Comparison of ENCODE assay signal across 15 cellular contexts in genomic region chr2:141942006-141942789, GRCh38.
DNase-seq lines count a peak whose midpoint lies in the region; ATAC-seq, FAIRE-seq and TF ChIP-seq lines count a peak whose summit lies in the region.
"Had no signal": no experiment of that assay in that cellular context is flagged by ENCODE, and none has a peak within 500 bp of the region (broad histone marks: within the 10 kb centered on the region; RNA-seq: fewer than 3 reads in every experiment).

No MANE protein-coding gene starts in this region.

- no peaks in the 10 kb centered on the region for H3K79me2 ChIP-seq in MM.1S (ENCODE audit: low read length)

- no peaks in the 10 kb centered on the region for H3K27me3 ChIP-seq in MM.1S (replicated peaks; ENCODE audit: insufficient read depth, low read length)

- H3K4me3 Mint-ChIP-seq in chondrocyte (ENCODE audit: unreplicated experiment), result no peak overlapping the region
- H3K4me3 Mint-ChIP-seq: activated T-cell treated with anti-CD3 and anti-CD28 coated beads, Interleukin-2, amount 50 U/mL, for 4 hours; CD4-positive, CD25-positive, alpha-beta regulatory T cell had no signal

- no peak overlapping the region for H3K4me2 ChIP-seq in MM.1S (ENCODE audit: low read depth, low read length)

- H3K4me1 ChIP-seq in MM.1S (ENCODE audit: low read length), result no peaks in the 10 kb centered on the region

- H3K36me3 ChIP-seq in MM.1S (replicated peaks; ENCODE audit: insufficient read depth, low read length), result no peaks in the 10 kb centered on the region

- ATAC-seq in GM19463 (IDR thresholded peaks at IDR 0.05; ENCODE audit: unreplicated experiment), result no peak
- no peak for ATAC-seq in GM19455 (IDR thresholded peaks at IDR 0.05; ENCODE audit: unreplicated experiment)
- ATAC-seq: activated T-cell treated with anti-CD3 and anti-CD28 coated beads, Interleukin-2, amount 50 U/mL, for 4 hours had no signal

- H3K9ac ChIP-seq in MM.1S (ENCODE audit: low read length), result no peak overlapping the region

- H3K9me3 ChIP-seq in MM.1S (replicated peaks; ENCODE audit: insufficient read depth, low read length), result no peaks in the 10 kb centered on the region

- no peaks in the 10 kb centered on the region for H4K20me1 ChIP-seq in MM.1S (ENCODE audit: insufficient read depth, low read length)

- H3K27ac Mint-ChIP-seq in chondrocyte (ENCODE audit: unreplicated experiment), result no peak overlapping the region
- H3K27ac Mint-ChIP-seq: CD4-positive, CD25-positive, alpha-beta regulatory T cell had no signal

- no peak overlapping the region for H2AFZ ChIP-seq in MM.1S (ENCODE audit: low read length)

- DNase-seq in D721Med (ENCODE audit: insufficient read length, low spot score) (no peak), MM.1S (no peak), chondrocyte (ENCODE audit: low spot score) (no peak), midbrain (lab: John Stamatoyannopoulos, UW) (peak; percentile 14), SHP77 treated with DMSO at 0.1 percent for 48 hours (lab: John Stamatoyannopoulos, UW) (no peak), HUDEP-2 (lab: John Stamatoyannopoulos, UW; ENCODE audit: unreplicated experiment in 76 of 76) (no peak)
- DNase-seq: activated T-cell treated with anti-CD3 and anti-CD28 coated beads, Interleukin-2, amount 50 U/mL, for 4 hours; amygdala; CD4-positive, CD25-positive, alpha-beta regulatory T cell; NCI-H1436; NCI-H526 treated with DMSO at 0.1 percent for 48 hours; stimulated activated CD4-positive, alpha-beta T cell treated with anti-CD3 and anti-CD28 coated beads, Interleukin-4, amount 100 ng/mL, for 1 hour had no signal

- H3K4me1 Mint-ChIP-seq in chondrocyte (ENCODE audit: low read depth), result no peaks in the 10 kb centered on the region
- H3K4me1 Mint-ChIP-seq: CD4-positive, CD25-positive, alpha-beta regulatory T cell had no signal

- no peak overlapping the region for H3K27ac ChIP-seq in MM.1S (ENCODE audit: low read length)

- H3K4me3 ChIP-seq in MM.1S (ENCODE audit: low read length), result no peak overlapping the region

- H3K9me2 ChIP-seq in MM.1S (replicated peaks; ENCODE audit: insufficient read depth, low read length), result no peaks in the 10 kb centered on the region

- TF ChIP-seq CTCF in D721Med (IDR thresholded peaks at IDR 0.05; ENCODE audit: insufficient read depth, missing control alignments), result peak; percentile 37
- TF ChIP-seq CTCF in MM.1S (IDR thresholded peaks at IDR 0.05; ENCODE audit: low read length), result peak; percentile 39
- TF ChIP-seq CTCF in chondrocyte (IDR thresholded peaks at IDR 0.05), result peak; percentile 74

- no peaks in the 10 kb centered on the region for H3K27me3 Mint-ChIP-seq in chondrocyte (ENCODE audit: low read depth)
- H3K27me3 Mint-ChIP-seq: CD4-positive, CD25-positive, alpha-beta regulatory T cell had no signal

- no peaks in the 10 kb centered on the region for H3K36me3 Mint-ChIP-seq in chondrocyte (ENCODE audit: low read depth)
- H3K36me3 Mint-ChIP-seq: CD4-positive, CD25-positive, alpha-beta regulatory T cell had no signal

- H3K9me3 Mint-ChIP-seq in chondrocyte (ENCODE audit: low read depth), result peaks cover 7% of the 10 kb centered on the region

- FAIRE-seq in D721Med (lab: Jason Lieb, UNC), result no peak
- FAIRE-seq: HTR-8/SVneo had no signal

- H3F3A ChIP-seq in MM.1S (ENCODE audit: insufficient read depth, low read length), result no peaks in the 10 kb centered on the region
